21 cellular contexts compared by ENCODE assay signal in the genomic region with DNA sequence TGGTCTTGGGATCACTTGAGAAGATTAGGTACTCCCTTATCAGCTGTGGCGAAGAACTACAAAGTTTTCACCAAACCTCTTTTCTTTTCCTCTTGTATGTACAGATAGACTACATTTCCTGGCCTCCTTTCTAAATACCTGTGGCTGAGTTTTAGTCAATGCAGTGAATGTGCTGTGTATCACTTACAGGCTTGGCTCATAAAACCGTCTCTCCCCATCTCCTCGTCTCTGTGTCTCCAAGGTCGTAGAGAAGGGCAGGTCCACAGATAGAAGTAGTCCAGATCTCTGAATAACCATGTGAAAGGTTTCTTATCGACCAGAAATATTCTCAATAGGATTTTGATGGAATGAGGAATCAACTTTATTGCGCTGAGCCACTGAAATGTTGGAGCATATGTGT.
"Had no signal": no experiment of that assay in that cellular context is flagged by ENCODE, and none has a peak within 500 bp of the region (broad histone marks: within the 10 kb centered on the region; RNA-seq: fewer than 3 reads in every experiment).

No MANE protein-coding gene starts in this region.

- H3K9me3 Mint-ChIP-seq: immature natural killer cell had no signal

- H3K27ac Mint-ChIP-seq: immature natural killer cell had no signal

- DNase-seq: dermis blood vessel endothelial cell; dorsolateral prefrontal cortex; effector CD4-positive, alpha-beta T cell; effector memory CD4-positive, alpha-beta T cell; foreskin keratinocyte; heart left ventricle; hypothalamus; immature natural killer cell; islet precursor cell; kidney; kidney glomerular epithelial cell; left colon; left lung; left ventricle myocardium superior; lower lobe of right lung; mesendoderm; mucosa of descending colon; naive B cell; naive thymus-derived CD8-positive, alpha-beta T cell had no signal

- H3K27me3 Mint-ChIP-seq: naive B cell; naive thymus-derived CD8-positive, alpha-beta T cell had no signal

- H3K4me3 Mint-ChIP-seq: immature natural killer cell; naive B cell; naive thymus-derived CD8-positive, alpha-beta T cell had no signal

- ATAC-seq: foreskin keratinocyte; gastroesophageal sphincter; heart left ventricle; left colon; left lung; left ventricle myocardium superior; lower lobe of right lung; mucosa of descending colon; naive thymus-derived CD8-positive, alpha-beta T cell had no signal

- H3K9me3 ChIP-seq: esophagus muscularis mucosa, gastroesophageal sphincter, left lung, lower lobe of right lung, mucosa of descending colon had no signal
